ENCODE assay signal across 8 cellular contexts in the genomic region with DNA sequence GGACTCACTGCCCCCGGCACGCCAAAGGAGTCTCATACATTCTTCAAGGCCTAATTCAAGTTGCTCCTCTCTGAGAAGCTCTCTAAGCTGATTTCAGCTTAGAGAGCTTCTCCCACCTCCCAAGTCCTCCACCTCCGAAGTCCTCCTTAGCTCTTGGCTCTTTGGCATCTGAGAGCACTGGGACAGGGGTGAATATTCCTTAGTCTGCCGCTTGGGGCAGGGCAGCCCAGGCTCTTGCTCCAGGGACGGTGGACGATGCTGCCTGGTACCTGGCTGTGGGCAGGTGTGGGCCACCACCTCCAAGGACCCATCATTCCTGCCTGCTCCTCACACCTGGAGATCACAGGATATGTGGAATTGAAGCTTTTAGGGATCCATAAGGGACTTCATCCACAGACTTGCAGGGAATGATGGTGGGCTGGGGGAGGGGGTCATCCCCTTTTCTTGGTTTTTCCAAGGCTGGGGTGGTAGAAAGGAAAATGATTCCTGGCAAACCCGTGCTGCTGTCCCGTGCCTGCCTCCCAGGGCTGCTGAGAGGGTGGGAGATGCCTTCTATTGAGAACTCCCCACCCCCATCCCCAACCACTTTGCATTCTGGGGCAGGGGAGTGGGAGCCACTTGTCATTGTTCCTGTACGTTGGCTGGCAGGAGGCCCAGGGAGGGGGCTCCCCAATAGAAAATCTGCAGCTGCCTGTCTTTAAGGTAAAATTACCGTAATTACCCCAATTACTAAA. TPM values are rescaled to one million over a fixed set of nuclear protein-coding genes. Genes with fewer than 3 reads are reported as not detected.
DNase-seq lines count a peak whose midpoint lies in the region; ATAC-seq and TF ChIP-seq lines count a peak whose summit lies in the region.

No MANE protein-coding gene starts in this region.

- DNase-seq in activated gamma-delta T cell treated with Interleukin-2 at 50 U/mL for 16 hours (peak; percentile 16), activated gamma-delta T cell (lab: John Stamatoyannopoulos, UW) (no peak), NCI-H146 treated with DMSO at 0.1 percent for 48 hours (lab: John Stamatoyannopoulos, UW; ENCODE audit: unreplicated experiment) (peak; percentile 88), foreskin keratinocyte (peak in 1 of 2 donors; percentile 18), retinal pigment epithelial cell (ENCODE audit: low read depth) (no peak), NOMO-1 (lab: John Stamatoyannopoulos, UW; ENCODE audit: unreplicated experiment in 2 of 2) (no peak)
- DNase-seq in activated CD8-positive, alpha-beta memory T cell treated with anti-CD3 and anti-CD28 coated beads, Interleukin-2, amount 10 ng/mL, durations not matched to agents 7 days and 5 days, result no peak

- H3K27me3 ChIP-seq in foreskin keratinocyte, result peaks cover 22% of the 10 kb centered on the region

- H3K36me3 Mint-ChIP-seq in activated CD8-positive, alpha-beta memory T cell treated with anti-CD3 and anti-CD28 coated beads, Interleukin-2, amount 10 ng/mL, durations not matched to agents 7 days and 5 days, result no peaks in the 10 kb centered on the region

- H3K4me3 Mint-ChIP-seq in activated CD8-positive, alpha-beta memory T cell treated with anti-CD3 and anti-CD28 coated beads, Interleukin-2, amount 10 ng/mL, durations not matched to agents 7 days and 5 days, result no peak overlapping the region

- no peaks in the 10 kb centered on the region for H3K4me1 Mint-ChIP-seq in activated CD8-positive, alpha-beta memory T cell treated with anti-CD3 and anti-CD28 coated beads, Interleukin-2, amount 10 ng/mL, durations not matched to agents 7 days and 5 days

- H3K9me3 Mint-ChIP-seq in activated CD8-positive, alpha-beta memory T cell treated with anti-CD3 and anti-CD28 coated beads, Interleukin-2, amount 10 ng/mL, durations not matched to agents 7 days and 5 days (ENCODE audit: low read depth), result no peaks in the 10 kb centered on the region

- CTCF ChIA-PET in activated CD8-positive, alpha-beta memory T cell treated with anti-CD3 and anti-CD28 coated beads, Interleukin-2, amount 10 ng/mL, durations not matched to agents 7 days and 5 days (lab: Charles Lee), result interaction anchor here (0.5 to 1.9 kb wide), 8 partner anchors 11 to 1710 kb away, joined by 3 to 5 read pairs (median 4); no protein-coding TSS in a partner anchor

- TF ChIP-seq CTCF in foreskin keratinocyte (conservative IDR thresholded peaks at IDR 0.05) (peak; percentile 66), retinal pigment epithelial cell (conservative IDR thresholded peaks at IDR 0.05; ENCODE audit: low read depth, low read length) (peak; percentile 82)

- ATAC-seq in activated CD8-positive, alpha-beta memory T cell treated with anti-CD3 and anti-CD28 coated beads, Interleukin-2, amount 10 ng/mL, durations not matched to agents 7 days and 5 days, result peak; percentile 55
- peak; percentile 91 for ATAC-seq in foreskin keratinocyte
- ATAC-seq in HG02623 (IDR thresholded peaks at IDR 0.05; ENCODE audit: unreplicated experiment), result no peak

- no peaks in the 10 kb centered on the region for H3K4me1 ChIP-seq in foreskin keratinocyte

- H3K4me3 ChIP-seq in retinal pigment epithelial cell (ENCODE audit: low read length), result no peak overlapping the region

- H3K27ac ChIP-seq in foreskin keratinocyte, result no peak overlapping the region

- peaks cover 30% of the 10 kb centered on the region for H3K27me3 Mint-ChIP-seq in activated CD8-positive, alpha-beta memory T cell treated with anti-CD3 and anti-CD28 coated beads, Interleukin-2, amount 10 ng/mL, durations not matched to agents 7 days and 5 days

- no peak overlapping the region for H3K27ac Mint-ChIP-seq in activated CD8-positive, alpha-beta memory T cell treated with anti-CD3 and anti-CD28 coated beads, Interleukin-2, amount 10 ng/mL, durations not matched to agents 7 days and 5 days

RNA-seq across cellular contexts. Expression of a gene that starts 57.4 kb away (rescaled TPM):
- not detected for total RNA-seq in activated CD8-positive, alpha-beta memory T cell treated with anti-CD3 and anti-CD28 coated beads, Interleukin-2, amount 10 ng/mL, durations not matched to agents 7 days and 5 days
- total RNA-seq in foreskin keratinocyte, result 0.07 TPM in 2 replicates
- 0.06 and 0.10 TPM in 2 replicates for polyA plus RNA-seq in foreskin keratinocyte

Comparison
In these comparisons a context has a peak if more than half of its experiments do, and no peak if none do; other contexts are left out.
1. DNase-seq: peak in activated gamma-delta T cell treated with Interleukin-2 at 50 U/mL for 16 hours (single experiment) and NCI-H146 treated with DMSO at 0.1 percent for 48 hours (single experiment); none in activated gamma-delta T cell (single experiment), activated CD8-positive, alpha-beta memory T cell treated with anti-CD3 and anti-CD28 coated beads, Interleukin-2, amount 10 ng/mL, durations not matched to agents 7 days and 5 days (single experiment), retinal pigment epithelial cell (single experiment) and NOMO-1 (0 of 2).